Comparison of ENCODE assay signal across 1 cellular context in genomic region chr19:17209126-17210036, GRCh38.
TF ChIP-seq lines count a peak whose summit lies in the region.

No MANE protein-coding gene starts in this region.

TF ChIP-seq in K562, 482 proteins besides CTCF, POLR2A, EP300 and RAD21 (continued from another document):
- no peak for TF ChIP-seq TSHZ1 (CRISPR knock-in tag; IDR thresholded peaks at IDR 0.05)
- TF ChIP-seq ZNF354B (CRISPR knock-in tag; IDR thresholded peaks at IDR 0.05), result no peak
- no peak for TF ChIP-seq HES1 (IDR thresholded peaks at IDR 0.05; ENCODE audit: low read depth)
- no peak for TF ChIP-seq SETDB1 (IDR thresholded peaks at IDR 0.05; ENCODE audit: low read length)
- no peak for TF ChIP-seq MED1 (CRISPR knock-in tag; IDR thresholded peaks at IDR 0.05; ENCODE audit: borderline replicate concordance)
- no peak for TF ChIP-seq HSF4 (CRISPR knock-in tag; IDR thresholded peaks at IDR 0.05; ENCODE audit: borderline replicate concordance)
- no peak for TF ChIP-seq ZKSCAN8 (CRISPR knock-in tag; IDR thresholded peaks at IDR 0.05)
- no peak for TF ChIP-seq ZMIZ1 (IDR thresholded peaks at IDR 0.05; ENCODE audit: low read depth in 2 of 2, low read length in 2 of 2)
- TF ChIP-seq BRF2 (IDR thresholded peaks at IDR 0.05; ENCODE audit: borderline replicate concordance, insufficient read depth, insufficient read length), result no peak
- TF ChIP-seq ZNF584 (CRISPR knock-in tag; IDR thresholded peaks at IDR 0.05; ENCODE audit: low read depth), result no peak
- no peak for TF ChIP-seq TEAD2 (tag; IDR thresholded peaks at IDR 0.05)
- TF ChIP-seq BDP1 (IDR thresholded peaks at IDR 0.05; ENCODE audit: insufficient read depth, insufficient read length), result no peak
